29 cellular contexts compared by ENCODE assay signal in genomic region chr1:86951430-86951829, GRCh38.
"Had no signal": no experiment of that assay in that cellular context is flagged by ENCODE, and none has a peak within 500 bp of the region (broad histone marks: within the 10 kb centered on the region; RNA-seq: fewer than 3 reads in every experiment).

No MANE protein-coding gene starts in this region.

- FAIRE-seq: islet of Langerhans had no signal

- H3K4me3 ChIP-seq: colonic mucosa, heart right ventricle, lower lobe of right lung, ovary, psoas muscle, sigmoid colon, spleen, thoracic aorta, tibial nerve, upper lobe of left lung, uterus had no signal

- H3K9me3 ChIP-seq: colonic mucosa, heart right ventricle, lower lobe of right lung, ovary, psoas muscle, sigmoid colon, spleen, thoracic aorta, tibial nerve, upper lobe of left lung, uterus had no signal

- H3K4me1 ChIP-seq: colonic mucosa, sigmoid colon, uterus had no signal

- DNase-seq: colonic mucosa; effector CD8-positive, alpha-beta T cell; endodermal cell; foreskin fibroblast; glutamatergic neuron; heart right ventricle; hippocampal formation; kidney glomerular epithelial cell; left ventricle myocardium superior; lower lobe of right lung; natural killer cell; occipital lobe; ovary; posterior cingulate gyrus; psoas muscle; right cardiac atrium; sigmoid colon; spleen; stimulated activated CD4-positive, alpha-beta T cell treated with anti-CD3 and anti-CD28 coated beads, Interleukin-4, amount 100 ng/mL, for 4 hours; stimulated activated naive CD8-positive, alpha-beta T cell treated with anti-CD3 and anti-CD28 coated beads, Interleukin-15, Interleukin-2, amounts not matched to agents 100 U/mL and 50 U/mL, for 24 hours; substantia nigra; upper lobe of left lung; uterus had no signal

- H3K27ac ChIP-seq: colonic mucosa, epithelial cell of prostate, heart right ventricle, lower lobe of right lung, ovary, psoas muscle, sigmoid colon, thoracic aorta, upper lobe of left lung, uterus had no signal

- H3K36me3 ChIP-seq: colonic mucosa, heart right ventricle, lower lobe of right lung, ovary, sigmoid colon, spleen, thoracic aorta, tibial nerve, upper lobe of left lung, uterus had no signal

- ATAC-seq: esophagus mucosa; heart right ventricle; left ventricle myocardium superior; lower lobe of right lung; natural killer cell; psoas muscle; right cardiac atrium; stimulated activated memory B cell treated with anti-CD40 and anti-IgM and Interleukin-4, amounts not matched to agents 10 μg/mL and 1 μg/mL and 100 μg/mL, for 72 hours; stimulated activated naive CD8-positive, alpha-beta T cell treated with anti-CD3 and anti-CD28 coated beads, Interleukin-15, Interleukin-2, amounts not matched to agents 100 U/mL and 50 U/mL, for 24 hours had no signal

- H3K27me3 ChIP-seq: colonic mucosa, heart right ventricle, ovary, sigmoid colon, spleen, tibial nerve, upper lobe of left lung, uterus had no signal
